Comparison of ENCODE assay signal across 24 cellular contexts in the genomic region with DNA sequence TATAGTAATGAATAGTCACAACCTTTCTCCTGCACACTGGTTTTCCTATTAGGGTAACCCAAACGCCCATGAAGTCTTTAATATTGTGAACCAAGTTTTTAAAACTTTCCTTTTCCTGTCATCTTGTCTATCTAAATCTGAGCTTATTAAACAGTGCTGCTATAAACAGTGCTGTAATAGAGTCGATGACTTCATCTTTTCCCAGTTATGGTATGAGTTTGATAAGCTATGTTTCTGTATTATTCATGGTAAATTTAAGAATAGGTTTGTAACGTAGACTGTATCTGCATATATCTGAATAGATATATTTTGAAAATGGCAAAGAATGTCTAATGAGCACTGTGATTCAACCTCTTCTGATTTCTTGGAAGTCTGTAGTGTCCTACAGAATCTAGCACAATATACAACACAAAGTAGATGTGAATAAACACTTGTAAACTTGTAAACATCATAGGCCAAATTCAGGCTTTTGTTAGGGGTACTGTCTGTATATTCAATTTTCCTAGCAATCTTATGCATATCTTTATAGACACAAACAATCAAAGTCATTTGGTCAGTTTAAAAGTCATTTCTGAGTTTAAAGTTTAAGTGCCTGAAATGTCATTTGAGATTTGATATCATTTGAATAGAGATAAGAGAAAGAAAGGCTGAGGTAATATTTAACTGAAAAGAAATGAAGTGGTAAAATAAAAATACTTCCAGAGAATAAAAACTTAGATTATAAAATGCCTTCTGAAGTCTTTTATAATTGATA.
DNase-seq lines count a peak whose midpoint lies in the region; ATAC-seq and TF ChIP-seq lines count a peak whose summit lies in the region.
"Had no signal": no experiment of that assay in that cellular context is flagged by ENCODE, and none has a peak within 500 bp of the region (broad histone marks: within the 10 kb centered on the region; RNA-seq: fewer than 3 reads in every experiment).

No MANE protein-coding gene starts in this region.

- H3K36me3 ChIP-seq in hepatocyte (replicated peaks; ENCODE audit: insufficient read depth, low read depth) (no peaks in the 10 kb centered on the region), mucosa of rectum (ENCODE audit: control insufficient read depth in 2 of 2, insufficient read depth in 2 of 2, low read length in 2 of 2) (no peaks in the 10 kb centered on the region), transverse colon (no peaks in the 10 kb centered on the region)
- H3K36me3 ChIP-seq: Peyer's patch, SJCRH30 had no signal

- H3K9me3 Mint-ChIP-seq in activated CD4-positive, alpha-beta T cell treated with anti-CD3 and anti-CD28 coated beads for 36 hours (ENCODE audit: low read depth): no peaks in the 10 kb centered on the region
- no peaks in the 10 kb centered on the region for H3K9me3 Mint-ChIP-seq in activated CD4-positive, alpha-beta T cell treated with anti-CD3 and anti-CD28 coated beads, Interleukin-2, amount 10 ng/mL, durations not matched to agents 24 days and 14 days
- H3K9me3 Mint-ChIP-seq: CD8-positive, alpha-beta T cell had no signal

- H3K9me2 ChIP-seq in hepatocyte (replicated peaks; ENCODE audit: insufficient read depth): no peaks in the 10 kb centered on the region

- 77% methylated on average over 3 of the region's 3 CpGs for WGBS in hepatocyte (ENCODE audit: low lambda C conversion rate, missing lambda C conversion rate)
- 38 to 39% methylated on average over 3 of the region's 3 CpGs for WGBS in transverse colon (ENCODE audit: low coverage in 1 of 2), 2 donors

- TF ChIP-seq CTCF in hepatocyte (IDR thresholded peaks at IDR 0.05; ENCODE audit: poor library complexity) (no peak), transverse colon (IDR thresholded peaks at IDR 0.05) (no peak)

- in situ Hi-C loops in transverse colon (cut with MboI; ENCODE audit: low pct_ligation_motif_present in 1 of 4, low pct_unique_long_range_greater_than_20kb in 1 of 4, low sequenced_read_pairs in 3 of 4): no loop called here

- no peaks in the 10 kb centered on the region for H3K27me3 Mint-ChIP-seq in activated CD4-positive, alpha-beta T cell treated with anti-CD3 and anti-CD28 coated beads for 36 hours
- no peaks in the 10 kb centered on the region for H3K27me3 Mint-ChIP-seq in activated CD4-positive, alpha-beta T cell treated with anti-CD3 and anti-CD28 coated beads, Interleukin-2, amount 10 ng/mL, durations not matched to agents 24 days and 14 days

- POLR2A ChIA-PET in activated CD4-positive, alpha-beta T cell treated with anti-CD3 and anti-CD28 coated beads for 36 hours (lab: Charles Lee): no interaction called here

- peaks cover 3% of the 10 kb centered on the region for H3K4me1 Mint-ChIP-seq in activated CD4-positive, alpha-beta T cell treated with anti-CD3 and anti-CD28 coated beads for 36 hours
- no peaks in the 10 kb centered on the region for H3K4me1 Mint-ChIP-seq in activated CD4-positive, alpha-beta T cell treated with anti-CD3 and anti-CD28 coated beads, Interleukin-2, amount 10 ng/mL, durations not matched to agents 24 days and 14 days

- H3K4me1 ChIP-seq in hepatocyte (ENCODE audit: insufficient read depth) (peaks cover 5% of the 10 kb centered on the region), mucosa of rectum (ENCODE audit: control insufficient read depth in 2 of 2, insufficient read depth in 2 of 2, low read length in 2 of 2) (peaks cover 19 to 44% of the 10 kb centered on the region in 2 donors), transverse colon (peaks cover under 1 to 76% (median 27%) of the 10 kb centered on the region in 4 donors)
- H3K4me1 ChIP-seq: SJCRH30 had no signal

- no peak overlapping the region for H3K4me3 Mint-ChIP-seq in activated CD4-positive, alpha-beta T cell treated with anti-CD3 and anti-CD28 coated beads for 36 hours
- no peak overlapping the region for H3K4me3 Mint-ChIP-seq in activated CD4-positive, alpha-beta T cell treated with anti-CD3 and anti-CD28 coated beads, Interleukin-2, amount 10 ng/mL, durations not matched to agents 24 days and 14 days
- H3K4me3 Mint-ChIP-seq: CD8-positive, alpha-beta T cell had no signal

- ATAC-seq in activated CD4-positive, alpha-beta T cell treated with anti-CD3 and anti-CD28 coated beads for 36 hours: peak; percentile 42
- ATAC-seq in HG03045 (IDR thresholded peaks at IDR 0.05; ENCODE audit: unreplicated experiment): no peak
- ATAC-seq: CD8-positive, alpha-beta T cell; HCT116 had no signal

- no peak overlapping the region for H3K27ac Mint-ChIP-seq in activated CD4-positive, alpha-beta T cell treated with anti-CD3 and anti-CD28 coated beads for 36 hours
- H3K27ac Mint-ChIP-seq in activated CD4-positive, alpha-beta T cell treated with anti-CD3 and anti-CD28 coated beads, Interleukin-2, amount 10 ng/mL, durations not matched to agents 24 days and 14 days: no peak overlapping the region
- H3K27ac Mint-ChIP-seq: CD8-positive, alpha-beta T cell had no signal

- no peak for TF ChIP-seq EP300 in transverse colon (IDR thresholded peaks at IDR 0.05; ENCODE audit: low read depth)

- no peaks in the 10 kb centered on the region for H3K36me3 Mint-ChIP-seq in activated CD4-positive, alpha-beta T cell treated with anti-CD3 and anti-CD28 coated beads for 36 hours (ENCODE audit: low read depth)
- H3K36me3 Mint-ChIP-seq in activated CD4-positive, alpha-beta T cell treated with anti-CD3 and anti-CD28 coated beads, Interleukin-2, amount 10 ng/mL, durations not matched to agents 24 days and 14 days (ENCODE audit: low read depth): no peaks in the 10 kb centered on the region
- H3K36me3 Mint-ChIP-seq: CD8-positive, alpha-beta T cell had no signal

- peak overlapping the region; percentile 42 for H3K4me2 ChIP-seq in hepatocyte

- H2AFZ ChIP-seq in hepatocyte: no peak overlapping the region

- intact Hi-C loops in activated CD4-positive, alpha-beta T cell treated with anti-CD3 and anti-CD28 coated beads for 36 hours (cut with DNase I, micrococcal nuclease): no loop called here
- intact Hi-C loops in activated CD4-positive, alpha-beta T cell treated with anti-CD3 and anti-CD28 coated beads, Interleukin-2, amount 10 ng/mL, durations not matched to agents 24 days and 14 days (cut with micrococcal nuclease): no loop called here
- intact Hi-C loops in transverse colon (cut with DNase I; ENCODE audit: low total_unique reads): no loop called here

- H3K4me3 ChIP-seq in hepatocyte (no peak overlapping the region), mucosa of rectum (ENCODE audit: low read length in 2 of 2) (peak overlapping the region in 1 of 2 donors; percentile 23), transverse colon (no peak overlapping the region)
- H3K4me3 ChIP-seq: SJCRH30 had no signal

- no peak for TF ChIP-seq POLR2A in transverse colon (IDR thresholded peaks at IDR 0.05)

- H3K9me3 ChIP-seq in hepatocyte (ENCODE audit: low read depth) (no peaks in the 10 kb centered on the region), mucosa of rectum (ENCODE audit: control insufficient read depth in 2 of 2, low read length in 2 of 2) (no peaks in the 10 kb centered on the region), transverse colon (no peaks in the 10 kb centered on the region)
- H3K9me3 ChIP-seq: Peyer's patch, SJCRH30 had no signal

- no peaks in the 10 kb centered on the region for H3K27me3 ChIP-seq in hepatocyte
- no peaks in the 10 kb centered on the region for H3K27me3 ChIP-seq in mucosa of rectum (ENCODE audit: control insufficient read depth in 2 of 2, insufficient read depth in 2 of 2, low read length in 2 of 2)
- H3K27me3 ChIP-seq in transverse colon: no peaks in the 10 kb centered on the region
- H3K27me3 ChIP-seq: Peyer's patch, SJCRH30 had no signal

- peak overlapping the region; percentile 18 for H3K27ac ChIP-seq in hepatocyte
- H3K27ac ChIP-seq in mucosa of rectum (ENCODE audit: low read depth in 2 of 2, low read length in 2 of 2): peak overlapping the region; percentile 51 to 53
- H3K27ac ChIP-seq in transverse colon: peak overlapping the region; percentile 18 to 62 (median 56)
- H3K27ac ChIP-seq: 22Rv1, SJCRH30 had no signal

- CTCF ChIA-PET in activated CD4-positive, alpha-beta T cell treated with anti-CD3 and anti-CD28 coated beads for 36 hours (lab: Charles Lee): no interaction called here

- H3K9ac ChIP-seq in mucosa of rectum (ENCODE audit: low read depth in 1 of 2, low read length in 2 of 2): no peak overlapping the region

- DNase-seq in activated CD4-positive, alpha-beta T cell treated with anti-CD3 and anti-CD28 coated beads for 36 hours: no peak
- DNase-seq in activated CD4-positive, alpha-beta T cell treated with anti-CD3 and anti-CD28 coated beads, Interleukin-2, amount 10 ng/mL, durations not matched to agents 24 days and 14 days: no peak
- DNase-seq in hepatocyte (ENCODE audit: low spot score) (no peak), transverse colon (no peak), kidney tubule cell (ENCODE audit: low spot score) (no peak), nucleus accumbens (lab: John Stamatoyannopoulos, UW) (no peak)
- DNase-seq: AML-193; C1 segment of cervical spinal cord; CD8-positive, alpha-beta T cell; Karpas-422; MV-4-11; NCI-H1105 treated with DMSO at 0.1 percent for 48 hours; NCI-H1694; NCI-H2081; NCI-H2171; NCI-H345; NCI-H524 treated with DMSO at 0.1 percent for 48 hours; NCI-H82; Peyer's patch; SJCRH30 had no signal

- peaks cover 52% of the 10 kb centered on the region for H3K79me2 ChIP-seq in hepatocyte

- no peaks in the 10 kb centered on the region for H4K20me1 ChIP-seq in hepatocyte (ENCODE audit: insufficient read depth, poor library complexity, severe bottlenecking)
